In the genomic region with DNA sequence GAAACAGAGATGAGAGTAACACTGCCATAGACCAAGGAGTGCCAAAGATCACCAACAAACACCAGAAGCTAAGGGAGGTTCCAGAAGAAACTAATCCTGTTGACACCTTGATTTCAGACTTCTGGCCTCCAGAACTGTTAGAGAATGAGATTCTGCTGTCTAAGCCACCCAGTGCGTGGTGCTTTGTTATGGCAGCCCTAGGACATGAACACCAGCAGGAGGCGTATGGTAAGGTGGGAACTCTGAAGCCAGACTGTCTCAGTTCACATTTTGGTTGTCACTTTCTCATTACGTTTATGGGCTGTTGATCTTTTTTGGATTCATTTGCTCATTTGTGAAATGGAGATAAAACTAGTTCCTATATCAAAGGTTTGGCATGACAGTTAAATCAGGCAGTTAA, we compare ENCODE assay signal across 1 cellular context.
TF ChIP-seq lines count a peak whose summit lies in the region.

No MANE protein-coding gene starts in this region.

TF ChIP-seq in HepG2, 621 proteins besides CTCF, POLR2A, EP300 and RAD21 (continued from another document):
- TF ChIP-seq, protein P1, sequence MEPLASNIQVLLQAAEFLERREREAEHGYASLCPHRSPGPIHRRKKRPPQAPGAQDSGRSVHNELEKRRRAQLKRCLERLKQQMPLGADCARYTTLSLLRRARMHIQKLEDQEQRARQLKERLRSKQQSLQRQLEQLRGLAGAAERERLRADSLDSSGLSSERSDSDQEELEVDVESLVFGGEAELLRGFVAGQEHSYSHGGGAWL (CRISPR knock-in tag; IDR thresholded peaks at IDR 0.05), result no peak
- no peak for TF ChIP-seq ZNF468 (CRISPR knock-in tag; IDR thresholded peaks at IDR 0.05)
- TF ChIP-seq MIER3 (CRISPR knock-in tag; IDR thresholded peaks at IDR 0.05; ENCODE audit: borderline replicate concordance), result no peak
- TF ChIP-seq ZNF777 (CRISPR knock-in tag; IDR thresholded peaks at IDR 0.05), result no peak
- TF ChIP-seq, protein P2, sequence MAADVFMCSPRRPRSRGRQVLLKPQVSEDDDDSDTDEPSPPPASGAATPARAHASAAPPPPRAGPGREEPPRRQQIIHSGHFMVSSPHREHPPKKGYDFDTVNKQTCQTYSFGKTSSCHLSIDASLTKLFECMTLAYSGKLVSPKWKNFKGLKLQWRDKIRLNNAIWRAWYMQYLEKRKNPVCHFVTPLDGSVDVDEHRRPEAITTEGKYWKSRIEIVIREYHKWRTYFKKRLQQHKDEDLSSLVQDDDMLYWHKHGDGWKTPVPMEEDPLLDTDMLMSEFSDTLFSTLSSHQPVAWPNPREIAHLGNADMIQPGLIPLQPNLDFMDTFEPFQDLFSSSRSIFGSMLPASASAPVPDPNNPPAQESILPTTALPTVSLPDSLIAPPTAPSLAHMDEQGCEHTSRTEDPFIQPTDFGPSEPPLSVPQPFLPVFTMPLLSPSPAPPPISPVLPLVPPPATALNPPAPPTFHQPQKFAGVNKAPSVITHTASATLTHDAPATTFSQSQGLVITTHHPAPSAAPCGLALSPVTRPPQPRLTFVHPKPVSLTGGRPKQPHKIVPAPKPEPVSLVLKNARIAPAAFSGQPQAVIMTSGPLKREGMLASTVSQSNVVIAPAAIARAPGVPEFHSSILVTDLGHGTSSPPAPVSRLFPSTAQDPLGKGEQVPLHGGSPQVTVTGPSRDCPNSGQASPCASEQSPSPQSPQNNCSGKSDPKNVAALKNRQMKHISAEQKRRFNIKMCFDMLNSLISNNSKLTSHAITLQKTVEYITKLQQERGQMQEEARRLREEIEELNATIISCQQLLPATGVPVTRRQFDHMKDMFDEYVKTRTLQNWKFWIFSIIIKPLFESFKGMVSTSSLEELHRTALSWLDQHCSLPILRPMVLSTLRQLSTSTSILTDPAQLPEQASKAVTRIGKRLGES (CRISPR knock-in tag; IDR thresholded peaks at IDR 0.05; ENCODE audit: borderline replicate concordance), result no peak
